Comparison of ENCODE assay signal across 16 cellular contexts in the genomic region with DNA sequence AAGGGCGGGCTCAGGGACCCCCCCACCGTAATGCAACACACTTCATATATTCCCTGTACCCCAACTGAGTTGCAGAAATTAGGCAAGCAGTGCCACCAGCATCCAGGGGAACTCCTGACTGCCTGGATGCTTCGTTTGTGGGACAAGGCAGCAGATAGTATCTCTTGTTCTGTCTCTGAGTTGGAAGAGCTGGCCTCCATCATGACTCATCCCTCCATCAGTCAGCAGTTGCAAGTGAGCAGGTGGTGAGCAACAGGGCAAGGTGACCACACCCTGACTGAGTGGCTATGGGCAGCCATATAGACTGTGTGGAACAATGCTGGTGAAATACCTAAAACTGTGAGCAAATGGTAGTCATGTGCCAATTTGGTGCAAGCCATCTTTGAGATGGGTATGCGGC. TPM values are rescaled to one million over a fixed set of nuclear protein-coding genes. Genes with fewer than 3 reads are reported as not detected.
DNase-seq lines count a peak whose midpoint lies in the region; ATAC-seq, FAIRE-seq and TF ChIP-seq lines count a peak whose summit lies in the region.
"Had no signal": no experiment of that assay in that cellular context is flagged by ENCODE, and none has a peak within 500 bp of the region (broad histone marks: within the 10 kb centered on the region; RNA-seq: fewer than 3 reads in every experiment).

No MANE protein-coding gene starts in this region.

- in situ Hi-C loops in Caki2 (cut with HindIII; ENCODE audit: low pct_unique_long_range_greater_than_20kb, low sequenced_read_pairs) (no loop called here), GM13976 (cut with MboI; ENCODE audit: low sequenced_read_pairs, unreplicated experiment) (no loop called here)

- no peaks in the 10 kb centered on the region for H3K27me3 ChIP-seq in RWPE2 (ENCODE audit: insufficient read depth, poor library complexity, severe bottlenecking)

- FAIRE-seq in GM12892 (lab: Jason Lieb, UNC) = no peak
- FAIRE-seq: D721Med had no signal

- TF ChIP-seq CTCF in RWPE2 (IDR thresholded peaks at IDR 0.05; ENCODE audit: poor library complexity, severe bottlenecking) = no peak
- TF ChIP-seq CTCF in GM13976 (IDR thresholded peaks at IDR 0.05; ENCODE audit: borderline replicate concordance, control extremely low read depth, extremely low read depth, insufficient read depth, missing control alignments) = no peak

- DNase-seq in Caki2 (ENCODE audit: low read depth) = peak; percentile 62
- peak; percentile 84 for DNase-seq in HCEC 1CT
- DNase-seq in RWPE2 (ENCODE audit: low spot score) = no peak
- peak; percentile 52 for DNase-seq in hepatic stellate cell (ENCODE audit: low spot score)
- DNase-seq in GM13976 (ENCODE audit: low spot score) = no peak
- DNase-seq in GM12892 (ENCODE audit: insufficient read length) = no peak
- DNase-seq in NCI-H1694 (lab: John Stamatoyannopoulos, UW) = no peak
- no peak for DNase-seq in RPMI8226
- DNase-seq: MM.1S, retina, SHP77 treated with DMSO at 0.1 percent for 48 hours had no signal

- no peak overlapping the region for H3K4me3 ChIP-seq in RWPE2 (ENCODE audit: severe bottlenecking)
- H3K4me3 ChIP-seq: suprapubic skin had no signal

- H3K36me3 ChIP-seq in RWPE2 (ENCODE audit: low read depth) = no peaks in the 10 kb centered on the region
- H3K36me3 ChIP-seq: suprapubic skin had no signal

- peaks cover 9% of the 10 kb centered on the region for H3K4me1 ChIP-seq in RWPE2 (ENCODE audit: insufficient read depth, poor library complexity, severe bottlenecking)

- ATAC-seq in RWPE2 (ENCODE audit: low read depth) = peak; percentile 98
- ATAC-seq: WTC11 had no signal

- no peak overlapping the region for H3K27ac ChIP-seq in RWPE2 (ENCODE audit: poor library complexity, severe bottlenecking)
- H3K27ac ChIP-seq: suprapubic skin had no signal

- peaks cover 2% of the 10 kb centered on the region for H3K9me3 ChIP-seq in RWPE2 (ENCODE audit: severe bottlenecking)
- H3K9me3 ChIP-seq: suprapubic skin had no signal

- TF ChIP-seq POLR2A in GM12892 (IDR thresholded peaks at IDR 0.05; ENCODE audit: low read depth, low read length) = no peak

RNA-seq across cellular contexts. Expression of a gene that starts 22.8 kb away (rescaled TPM):
- 0.37 and 1.0 TPM in 2 replicates for total RNA-seq in Caki2 (2014; rRNA removed; shearing (Covaris generic); ENCODE audit: low replicate concordance)
- 0.28 TPM for polyA plus RNA-seq in GM12892 (2012; ENCODE audit: missing spikeins)
- total RNA-seq: mononuclear cell had no signal

RNA-seq across cellular contexts. Expression of a gene that starts 47.0 kb away (rescaled TPM):
- total RNA-seq in Caki2 (2014; rRNA removed; shearing (Covaris generic); ENCODE audit: low replicate concordance) = not detected in 2 replicates
- 2.7 TPM for polyA plus RNA-seq in GM12892 (2012; ENCODE audit: missing spikeins)
- total RNA-seq: epithelial cell of proximal tubule had no signal

Comparison
In these comparisons a context has a peak if more than half of its experiments do, and no peak if none do; other contexts are left out.
1. DNase-seq: peak in Caki2 (single experiment), HCEC 1CT (single experiment) and hepatic stellate cell (single experiment); none in RWPE2 (single experiment), GM13976 (single experiment), GM12892 (single experiment), NCI-H1694 (single experiment) and RPMI8226 (single experiment).